Comparison of ENCODE assay signal across 16 cellular contexts in the genomic region with DNA sequence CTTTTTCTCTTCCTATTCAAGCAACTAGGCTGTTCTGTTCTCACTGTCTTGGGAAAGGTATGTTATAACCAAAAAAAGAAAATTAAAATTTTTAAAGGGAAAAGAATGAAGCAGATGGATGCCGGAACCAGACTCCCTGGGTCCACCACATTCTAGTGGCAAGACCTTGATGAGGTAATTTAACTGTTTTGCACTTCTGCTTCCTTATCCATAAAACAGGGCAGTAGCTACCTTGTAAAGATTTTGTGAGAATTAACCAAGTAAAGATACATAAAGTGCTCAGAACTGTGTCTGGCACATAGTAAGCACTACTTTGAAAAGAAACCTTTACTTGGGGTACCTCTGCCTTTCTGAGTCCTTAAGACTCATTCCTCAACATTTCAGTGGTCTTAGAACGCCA. TPM values are rescaled to one million over a fixed set of nuclear protein-coding genes. Genes with fewer than 3 reads are reported as not detected.
DNase-seq lines count a peak whose midpoint lies in the region; ATAC-seq and TF ChIP-seq lines count a peak whose summit lies in the region.
"Had no signal": no experiment of that assay in that cellular context is flagged by ENCODE, and none has a peak within 500 bp of the region (broad histone marks: within the 10 kb centered on the region; RNA-seq: fewer than 3 reads in every experiment).

No MANE protein-coding gene starts in this region.

- intact Hi-C loops in left ventricle myocardium inferior (cut with micrococcal nuclease) = no loop called here
- intact Hi-C loops in colonic mucosa (cut with DNase I) = no loop called here

- no peak for TF ChIP-seq CTCF in left ventricle myocardium inferior (IDR thresholded peaks at IDR 0.05; ENCODE audit: borderline replicate concordance)
- no peak for TF ChIP-seq CTCF in right atrium auricular region (IDR thresholded peaks at IDR 0.05)
- TF ChIP-seq CTCF in colonic mucosa (IDR thresholded peaks at IDR 0.05) = no peak

- H3K27ac ChIP-seq in left ventricle myocardium inferior (replicated peaks) = peak overlapping the region; percentile 55
- no peak overlapping the region for H3K27ac ChIP-seq in right atrium auricular region
- H3K27ac ChIP-seq in colonic mucosa = peak overlapping the region; percentile 83
- peak overlapping the region; percentile 92 to 97 for H3K27ac ChIP-seq in mucosa of rectum (ENCODE audit: low read depth in 2 of 2, low read length in 2 of 2)
- H3K27ac ChIP-seq: 22Rv1, BLaER1 had no signal

- H3K4me3 ChIP-seq in left ventricle myocardium inferior (no peak overlapping the region), right atrium auricular region (no peak overlapping the region), colonic mucosa (no peak overlapping the region), mucosa of rectum (ENCODE audit: low read length in 2 of 2) (peak overlapping the region; percentile 1 to 36)
- H3K4me3 ChIP-seq: BLaER1 had no signal

- H3K9ac ChIP-seq in colonic mucosa (ENCODE audit: low read depth in 2 of 2, low read length in 2 of 2) (peak overlapping the region in 1 of 2 donors; percentile 64), mucosa of rectum (ENCODE audit: low read depth in 1 of 2, low read length in 2 of 2) (peak overlapping the region; percentile 44 to 67)
- H3K9ac ChIP-seq: BLaER1 had no signal

- H3K27me3 ChIP-seq in left ventricle myocardium inferior (ENCODE audit: low read depth) (peaks cover 14% of the 10 kb centered on the region), right atrium auricular region (no peaks in the 10 kb centered on the region), colonic mucosa (no peaks in the 10 kb centered on the region), mucosa of rectum (ENCODE audit: control insufficient read depth in 2 of 2, insufficient read depth in 2 of 2, low read length in 2 of 2) (no peaks in the 10 kb centered on the region)
- H3K27me3 ChIP-seq: BLaER1 had no signal

- H3K36me3 ChIP-seq in left ventricle myocardium inferior (no peaks in the 10 kb centered on the region), right atrium auricular region (no peaks in the 10 kb centered on the region), colonic mucosa (no peaks in the 10 kb centered on the region), mucosa of rectum (ENCODE audit: control insufficient read depth in 2 of 2, insufficient read depth in 2 of 2, low read length in 2 of 2) (no peaks in the 10 kb centered on the region)
- H3K36me3 ChIP-seq: BLaER1 had no signal

- ATAC-seq in HG03135 (IDR thresholded peaks at IDR 0.05; ENCODE audit: unreplicated experiment) (no peak), GM18870 (IDR thresholded peaks at IDR 0.05; ENCODE audit: unreplicated experiment) (no peak)
- ATAC-seq: CD8-positive, alpha-beta T cell; HepG2 had no signal

- no peak for DNase-seq in left ventricle myocardium inferior
- DNase-seq in right atrium auricular region (ENCODE audit: low spot score) = no peak
- no peak for DNase-seq in colonic mucosa
- DNase-seq in C1 segment of cervical spinal cord (lab: John Stamatoyannopoulos, UW) = no peak
- DNase-seq: Calu3; CD8-positive, alpha-beta T cell; DMS79 treated with DMSO at 0.1 percent for 48 hours; GF-D8; H9 had no signal

- H3K9me3 ChIP-seq in left ventricle myocardium inferior (replicated peaks) (no peaks in the 10 kb centered on the region), right atrium auricular region (no peaks in the 10 kb centered on the region), colonic mucosa (no peaks in the 10 kb centered on the region), mucosa of rectum (ENCODE audit: control insufficient read depth in 2 of 2, low read length in 2 of 2) (no peaks in the 10 kb centered on the region)
- H3K9me3 ChIP-seq: BLaER1 had no signal

- peaks cover 22% of the 10 kb centered on the region for H3K4me1 ChIP-seq in left ventricle myocardium inferior
- H3K4me1 ChIP-seq in right atrium auricular region = no peaks in the 10 kb centered on the region
- H3K4me1 ChIP-seq in colonic mucosa = peaks cover 12% of the 10 kb centered on the region
- H3K4me1 ChIP-seq in mucosa of rectum (ENCODE audit: control insufficient read depth in 2 of 2, insufficient read depth in 2 of 2, low read length in 2 of 2) = peaks cover 32 to 51% of the 10 kb centered on the region in 2 donors
- H3K4me1 ChIP-seq: BLaER1 had no signal

RNA-seq across cellular contexts. Expression of a gene that starts 17.0 kb away (rescaled TPM):
- 13.9 TPM for total RNA-seq in left ventricle myocardium inferior
- total RNA-seq in right atrium auricular region = 10 to 100 TPM; 15.3 to 30.4 TPM
- 100 to 1,000 TPM in 1 of 2 donors, 10 to 100 TPM in 1; 87.3 to 151 TPM for total RNA-seq in colonic mucosa
- total RNA-seq: A673; CD8-positive, alpha-beta T cell had no signal

Comparison
In these comparisons a context has a peak if more than half of its experiments do, and no peak if none do; other contexts are left out.
1. H3K27ac ChIP-seq: peak in left ventricle myocardium inferior (single experiment), colonic mucosa (single experiment) and mucosa of rectum (2 of 2); none in right atrium auricular region (0 of 2).
2. H3K4me3 ChIP-seq: peak in mucosa of rectum (2 of 2); none in left ventricle myocardium inferior (single experiment), right atrium auricular region (0 of 2) and colonic mucosa (single experiment).